Comparison of ENCODE assay signal across 20 cellular contexts in genomic region chr3:29514170-29514569, GRCh38.
DNase-seq lines count a peak whose midpoint lies in the region; ATAC-seq and TF ChIP-seq lines count a peak whose summit lies in the region.
"Had no signal": no experiment of that assay in that cellular context is flagged by ENCODE, and none has a peak within 500 bp of the region (broad histone marks: within the 10 kb centered on the region; RNA-seq: fewer than 3 reads in every experiment).

No MANE protein-coding gene starts in this region.

- ATAC-seq in lung (ENCODE audit: insufficient read depth, low FRiP score) (peak; percentile 31), GM21360 (IDR thresholded peaks at IDR 0.05; ENCODE audit: unreplicated experiment) (no peak)
- ATAC-seq: activated naive CD4-positive, alpha-beta T cell treated with anti-CD3 and anti-CD28 coated beads, Interleukin-2, amount 50 U/mL, for 72 hours; HCT116; naive thymus-derived CD4-positive, alpha-beta T cell; stimulated activated naive CD8-positive, alpha-beta T cell treated with anti-CD3 and anti-CD28 coated beads, Interleukin-15, amount 100 ng/mL, for 72 hours had no signal

- H3K79me2 ChIP-seq in fibroblast of lung (ENCODE audit: control insufficient read depth, insufficient read depth, low read length), result no peaks in the 10 kb centered on the region

- H3K27ac ChIP-seq in A673 (ENCODE audit: low read depth, low read length, poor library complexity, severe bottlenecking), result peak overlapping the region; percentile 37
- H3K27ac ChIP-seq in fibroblast of lung (ENCODE audit: insufficient read depth, low read length), result no peak overlapping the region
- no peak overlapping the region for H3K27ac ChIP-seq in lung (ENCODE audit: low read depth in 1 of 2, low read length in 1 of 2)
- H3K27ac ChIP-seq: foreskin keratinocyte, VCaP had no signal

- H2AFZ ChIP-seq in fibroblast of lung (ENCODE audit: low read length), result no peak overlapping the region

- H3K27me3 ChIP-seq in A673 (replicated peaks; ENCODE audit: insufficient read depth, low read depth, low read length, poor library complexity) (no peaks in the 10 kb centered on the region), fibroblast of lung (ENCODE audit: control insufficient read depth, insufficient read depth, low read length) (no peaks in the 10 kb centered on the region), lung (ENCODE audit: control insufficient read depth, insufficient read depth) (no peaks in the 10 kb centered on the region)
- H3K27me3 ChIP-seq: foreskin keratinocyte had no signal

- H3K4me2 ChIP-seq in fibroblast of lung (ENCODE audit: extremely low read depth, insufficient read depth, low read length), result peak overlapping the region; percentile 29

- H3K4me3 ChIP-seq in A673 (ENCODE audit: low read depth, low read length, poor library complexity, severe bottlenecking) (no peak overlapping the region), NB4 (ENCODE audit: low read depth, low read length) (no peak overlapping the region), fibroblast of lung (replicated peaks in 1 of 4; ENCODE audit: control extremely low read depth in 1 of 4, insufficient read depth in 1 of 4, low read depth in 3 of 4, low read length in 4 of 4) (no peak overlapping the region), lung (no peak overlapping the region)

- POLR2A ChIA-PET in A673 (lab: Charles Lee; ENCODE audit: low non-redundant PET), result no interaction called here

- H3K4me1 ChIP-seq in A673 (ENCODE audit: insufficient read depth, low read length, poor library complexity, severe bottlenecking) (peaks cover 34% of the 10 kb centered on the region), fibroblast of lung (ENCODE audit: control insufficient read depth, extremely low read depth, insufficient read depth, low read length) (peaks cover 13% of the 10 kb centered on the region), lung (ENCODE audit: control insufficient read depth in 2 of 2, insufficient read depth in 2 of 2, low read length in 2 of 2) (peaks cover 3 to 25% of the 10 kb centered on the region in 2 donors)

- H3K9ac ChIP-seq in fibroblast of lung (ENCODE audit: insufficient read depth, low read length), result no peak overlapping the region

- H3K36me3 ChIP-seq in A673 (ENCODE audit: insufficient read depth, low read length, poor library complexity, severe bottlenecking) (no peaks in the 10 kb centered on the region), fibroblast of lung (ENCODE audit: control insufficient read depth, insufficient read depth, low read length) (no peaks in the 10 kb centered on the region), lung (ENCODE audit: control insufficient read depth in 2 of 2, insufficient read depth in 2 of 2, low read length in 2 of 2) (no peaks in the 10 kb centered on the region)

- no peaks in the 10 kb centered on the region for H3K9me3 ChIP-seq in A673 (ENCODE audit: low read depth, low read length, poor library complexity, severe bottlenecking)
- H3K9me3 ChIP-seq in fibroblast of lung (ENCODE audit: control insufficient read depth, insufficient read depth, low read depth, low read length), result no peaks in the 10 kb centered on the region
- H3K9me3 ChIP-seq in lung (ENCODE audit: control insufficient read depth in 2 of 2, insufficient read depth in 1 of 2, low read length in 1 of 2), result peaks cover 0 to 4% of the 10 kb centered on the region in 2 donors

- WGBS in lung, 2 donors, result 30 to 36% methylated on average over 3 of the region's 3 CpGs

- no peak for TF ChIP-seq CTCF in A673 (conservative IDR thresholded peaks at IDR 0.05; ENCODE audit: low read depth, low read length)
- TF ChIP-seq CTCF in NB4 (IDR thresholded peaks at IDR 0.05; ENCODE audit: low read depth, low read length), result no peak
- TF ChIP-seq CTCF in fibroblast of lung (conservative IDR thresholded peaks at IDR 0.05 in 1 of 2, IDR thresholded peaks at IDR 0.05 in 1 of 2; ENCODE audit: low read depth in 1 of 2, low read length in 2 of 2), result no peak
- TF ChIP-seq CTCF in lung (IDR thresholded peaks at IDR 0.05; ENCODE audit: control extremely low read depth, extremely low read depth), result no peak

- DNase-seq in A673 (ENCODE audit: low spot score), result peak; percentile 68
- DNase-seq in NB4 (ENCODE audit: low read depth), result peak; percentile 59
- peak in 1 of 2 donors; percentile 38 for DNase-seq in fibroblast of lung (ENCODE audit: low read depth in 2 of 2)
- no peak for DNase-seq in lung (ENCODE audit: low spot score)
- no peak for DNase-seq in head of caudate nucleus
- no peak for DNase-seq in glomerular visceral epithelial cell (ENCODE audit: extremely low spot score)
- no peak for DNase-seq in COR-L47 (lab: John Stamatoyannopoulos, UW)
- DNase-seq: activated CD4-positive, alpha-beta T cell treated with anti-CD3 and anti-CD28 coated beads, Interleukin-2, amount 50 U/mL, for 4 hours; activated T-cell treated with anti-CD3 and anti-CD28 coated beads, Interleukin-2, amount 50 U/mL, for 1 hour; effector CD4-positive, alpha-beta T cell; EL; naive thymus-derived CD4-positive, alpha-beta T cell; NCI-H1436 treated with DMSO at 0.1 percent for 48 hours; NCI-H226; stimulated activated naive CD8-positive, alpha-beta T cell treated with anti-CD3 and anti-CD28 coated beads, Interleukin-15, amount 100 ng/mL, for 72 hours had no signal

- no peak for TF ChIP-seq POLR2A in NB4 (IDR thresholded peaks at IDR 0.05; ENCODE audit: extremely low read depth, insufficient read length)

- no TSS peak for BruUV-seq in A673 (replicated peaks; lab: Mats Ljungman, UMichigan)

- CTCF ChIA-PET in A673 (lab: Charles Lee), result no interaction called here

- intact Hi-C loops in A673 (cut with micrococcal nuclease; ENCODE audit: unreplicated experiment) (loop anchor here (10.0 kb wide), 1 partner anchor 169 kb away; no protein-coding TSS in a partner anchor), head of caudate nucleus (cut with DNase I) (no loop called here)

- no peaks in the 10 kb centered on the region for H4K20me1 ChIP-seq in fibroblast of lung (ENCODE audit: control insufficient read depth, extremely low read depth, insufficient read depth, low read length)

Comparison
In these comparisons a context has a peak if more than half of its experiments do, and no peak if none do; other contexts are left out.
1. DNase-seq: peak in A673 (single experiment) and NB4 (single experiment); none in lung (single experiment), head of caudate nucleus (0 of 42), glomerular visceral epithelial cell (single experiment) and COR-L47 (single experiment).